8 cellular contexts compared by ENCODE assay signal in the genomic region with DNA sequence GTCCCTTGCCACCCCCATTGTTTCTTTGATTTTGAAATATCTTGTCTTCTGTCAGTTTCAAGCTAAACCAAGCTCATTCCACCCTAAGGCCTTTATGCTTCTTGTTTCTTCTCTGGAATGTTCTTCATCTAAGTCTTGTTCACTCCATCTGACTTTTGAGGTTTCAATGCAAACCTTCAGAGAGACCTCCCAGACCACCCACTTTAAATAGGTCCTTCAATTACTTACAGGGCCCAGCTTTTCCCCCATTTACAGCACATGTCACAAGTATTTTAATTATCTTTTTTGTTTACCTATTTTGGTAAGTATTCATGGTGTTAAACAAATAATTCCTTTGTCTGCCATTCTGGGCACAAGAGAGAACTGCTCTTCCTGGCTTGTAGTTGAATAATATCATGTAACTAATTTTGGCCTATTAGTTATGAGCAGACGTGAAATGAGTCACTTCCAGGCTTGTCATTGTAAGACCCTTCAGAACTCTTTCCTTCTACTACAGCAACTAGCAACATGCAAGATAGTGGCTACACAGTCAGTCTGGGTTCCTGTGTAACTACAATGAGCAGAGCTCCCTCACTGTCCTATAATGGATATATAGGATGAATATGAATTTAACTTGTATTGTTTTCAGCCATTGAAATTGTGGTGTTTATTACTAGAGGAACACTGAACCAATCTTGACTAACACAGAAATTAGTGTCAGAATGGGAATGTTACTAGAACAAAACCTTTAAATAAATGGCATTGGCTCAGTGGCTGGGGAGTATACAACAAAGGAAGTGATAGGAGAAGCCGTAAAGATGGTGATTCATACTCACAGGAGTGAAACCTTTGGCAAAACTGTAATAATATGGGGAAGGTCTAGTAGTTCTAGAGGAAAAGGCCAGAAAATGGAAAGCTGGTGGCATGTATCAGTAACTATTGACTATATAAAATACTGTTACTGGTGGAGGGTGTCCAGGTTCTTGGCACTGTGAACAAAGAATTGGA. TPM values are rescaled to one million over a fixed set of nuclear protein-coding genes. Genes with fewer than 3 reads are reported as not detected.
DNase-seq lines count a peak whose midpoint lies in the region; ATAC-seq lines count a peak whose summit lies in the region.

No MANE protein-coding gene starts in this region.

- peak overlapping the region; percentile 75 to 90 for H3K27ac Mint-ChIP-seq in activated naive CD4-positive, alpha-beta T cell treated with anti-CD3 and anti-CD28 coated beads, Interleukin-2, amount 50 U/mL, for 72 hours

- H3K9me3 Mint-ChIP-seq in activated naive CD4-positive, alpha-beta T cell treated with anti-CD3 and anti-CD28 coated beads, Interleukin-2, amount 50 U/mL, for 72 hours, result peaks cover 4 to 5% of the 10 kb centered on the region in 2 donors

- DNase-seq in Daoy (ENCODE audit: low read depth), result peak; percentile 19
- no peak for DNase-seq in activated naive CD4-positive, alpha-beta T cell treated with anti-CD3 and anti-CD28 coated beads, Interleukin-2, amount 50 U/mL, for 72 hours (ENCODE audit: low spot score in 2 of 2)
- DNase-seq in myocyte (ENCODE audit: low read depth), result peak; percentile 65
- DNase-seq in NCI-H82 (lab: John Stamatoyannopoulos, UW), result no peak
- no peak for DNase-seq in DMS53 (lab: John Stamatoyannopoulos, UW)
- DNase-seq in activated CD4-positive, alpha-beta T cell treated with anti-CD3 and anti-CD28 coated beads, Interleukin-2, amount 50 U/mL, for 48 hours, result no peak

- H3K36me3 Mint-ChIP-seq in activated naive CD4-positive, alpha-beta T cell treated with anti-CD3 and anti-CD28 coated beads, Interleukin-2, amount 50 U/mL, for 72 hours, result peaks cover 19 to 20% of the 10 kb centered on the region in 2 donors

- ATAC-seq in HG02885 (IDR thresholded peaks at IDR 0.05; ENCODE audit: poor library complexity, unreplicated experiment) (peak; percentile 29), GM21367 (IDR thresholded peaks at IDR 0.05; ENCODE audit: unreplicated experiment) (no peak)
- ATAC-seq in activated naive CD4-positive, alpha-beta T cell treated with anti-CD3 and anti-CD28 coated beads, Interleukin-2, amount 50 U/mL, for 72 hours, result peak; percentile 5 to 7

RNA-seq across cellular contexts. Expression of a gene that starts 2.8 kb away (rescaled TPM):
- total RNA-seq in Daoy (2014; rRNA removed; shearing (Covaris generic)), result 73.8 and 77.8 TPM in 2 replicates
- total RNA-seq in activated naive CD4-positive, alpha-beta T cell treated with anti-CD3 and anti-CD28 coated beads, Interleukin-2, amount 50 U/mL, for 72 hours, result 100 to 1,000 TPM; 117 to 125 TPM
- total RNA-seq in myocyte, result 129 and 135 TPM in 2 replicates
- polyA plus RNA-seq in myocyte (2012), result 151 TPM

Comparison
In these comparisons a context has a peak if more than half of its experiments do, and no peak if none do; other contexts are left out.
1. DNase-seq: peak in Daoy (single experiment) and myocyte (single experiment); none in activated naive CD4-positive, alpha-beta T cell treated with anti-CD3 and anti-CD28 coated beads, Interleukin-2, amount 50 U/mL, for 72 hours (0 of 2), NCI-H82 (single experiment), DMS53 (single experiment) and activated CD4-positive, alpha-beta T cell treated with anti-CD3 and anti-CD28 coated beads, Interleukin-2, amount 50 U/mL, for 48 hours (0 of 2).